Comparison of ENCODE assay signal across 8 cellular contexts in genomic region chr19:42246869-42247630, GRCh38. TPM values are rescaled to one million over a fixed set of nuclear protein-coding genes. Genes with fewer than 3 reads are reported as not detected.
DNase-seq lines count a peak whose midpoint lies in the region; ATAC-seq, FAIRE-seq and TF ChIP-seq lines count a peak whose summit lies in the region.
"Had no signal": no experiment of that assay in that cellular context is flagged by ENCODE, and none has a peak within 500 bp of the region (broad histone marks: within the 10 kb centered on the region; RNA-seq: fewer than 3 reads in every experiment).

No MANE protein-coding gene starts in this region.

- CTCF ChIA-PET in CD4-positive, alpha-beta T cell (lab: Charles Lee): interaction anchor here (0.6 to 3.3 kb wide), 5 partner anchors 32 to 114 kb away, joined by 3 to 30 read pairs (median 3); partner anchors contain the start of genes PAFAH1B3 and PRR19

- POLR2A ChIA-PET in CD4-positive, alpha-beta T cell (lab: Charles Lee): interaction anchor here (0.7 to 1.4 kb wide), 4 partner anchors 21 to 55 kb away, joined by 3 to 5 read pairs (median 3); partner anchors contain the start of genes PAFAH1B3 and PRR19

- ATAC-seq in CD4-positive, alpha-beta T cell (ENCODE audit: poor library complexity): no peak
- no peak for ATAC-seq in activated T-helper 17 cell treated with anti-CD3 and anti-CD28 coated beads, Interleukin-2, amount 50 U/mL, for 72 hours (replicated peaks)
- ATAC-seq in HG02973 (IDR thresholded peaks at IDR 0.05; ENCODE audit: unreplicated experiment) (no peak), pancreas (no peak)
- ATAC-seq: activated T-cell treated with anti-CD3 and anti-CD28 coated beads, Interleukin-2, amount 50 U/mL, for 4 hours had no signal

- H3K27me3 ChIP-seq in CD4-positive, alpha-beta T cell (ENCODE audit: control insufficient read depth, insufficient read depth, low read length): no peaks in the 10 kb centered on the region
- H3K27me3 ChIP-seq in pancreas (no peaks in the 10 kb centered on the region), BE2C (no peaks in the 10 kb centered on the region)

- H3K4me1 Mint-ChIP-seq in CD4-positive, alpha-beta T cell (ENCODE audit: low read depth): peaks cover 40% of the 10 kb centered on the region
- H3K4me1 Mint-ChIP-seq in activated T-helper 17 cell treated with anti-CD3 and anti-CD28 coated beads, Interleukin-2, amount 50 U/mL, for 72 hours: peaks cover 12% of the 10 kb centered on the region
- peaks cover 34% of the 10 kb centered on the region for H3K4me1 Mint-ChIP-seq in mesothelial cell of epicardium

- peaks cover 0 to 15% (median 9%) of the 10 kb centered on the region in 3 donors for H3K36me3 ChIP-seq in pancreas
- peaks cover 23% of the 10 kb centered on the region for H3K36me3 ChIP-seq in BE2C

- H3K4me3 Mint-ChIP-seq in CD4-positive, alpha-beta T cell: peak overlapping the region; percentile 46
- H3K4me3 Mint-ChIP-seq in activated T-helper 17 cell treated with anti-CD3 and anti-CD28 coated beads, Interleukin-2, amount 50 U/mL, for 72 hours: no peak overlapping the region
- H3K4me3 Mint-ChIP-seq in mesothelial cell of epicardium: no peak overlapping the region
- H3K4me3 Mint-ChIP-seq: activated T-cell treated with anti-CD3 and anti-CD28 coated beads, Interleukin-2, amount 50 U/mL, for 4 hours had no signal

- FAIRE-seq in pancreas (lab: Jason Lieb, UNC): no peak

- peaks cover 12% of the 10 kb centered on the region for H3K36me3 Mint-ChIP-seq in CD4-positive, alpha-beta T cell (ENCODE audit: low read depth)
- H3K36me3 Mint-ChIP-seq in activated T-helper 17 cell treated with anti-CD3 and anti-CD28 coated beads, Interleukin-2, amount 50 U/mL, for 72 hours (ENCODE audit: low read depth): peaks cover 34% of the 10 kb centered on the region
- peaks cover 4% of the 10 kb centered on the region for H3K36me3 Mint-ChIP-seq in mesothelial cell of epicardium

- no peaks in the 10 kb centered on the region for H3K27me3 Mint-ChIP-seq in CD4-positive, alpha-beta T cell
- no peaks in the 10 kb centered on the region for H3K27me3 Mint-ChIP-seq in activated T-helper 17 cell treated with anti-CD3 and anti-CD28 coated beads, Interleukin-2, amount 50 U/mL, for 72 hours
- H3K27me3 Mint-ChIP-seq in mesothelial cell of epicardium (ENCODE audit: low read depth): no peaks in the 10 kb centered on the region

- no peak overlapping the region for H3K4me3 ChIP-seq in pancreas
- no peak overlapping the region for H3K4me3 ChIP-seq in BE2C (ENCODE audit: low read depth, low read length)

- DNase-seq in CD4-positive, alpha-beta T cell: no peak
- DNase-seq in mesothelial cell of epicardium (ENCODE audit: low spot score in 2 of 2, unreplicated experiment in 2 of 2): no peak
- no peak for DNase-seq in pancreas
- no peak for DNase-seq in BE2C
- DNase-seq: activated T-cell treated with anti-CD3 and anti-CD28 coated beads, Interleukin-2, amount 50 U/mL, for 4 hours; stimulated activated CD4-positive, alpha-beta T cell treated with anti-CD3 and anti-CD28 coated beads, Interleukin-1b, Interleukin-23, amount 100 ng/mL, for 48 hours had no signal

- peaks cover 0 to 10% (median 0%) of the 10 kb centered on the region in 3 donors for H3K4me1 ChIP-seq in pancreas
- peaks cover 18% of the 10 kb centered on the region for H3K4me1 ChIP-seq in BE2C

- no peak overlapping the region for H3K27ac ChIP-seq in CD4-positive, alpha-beta T cell (ENCODE audit: low read depth, low read length)
- no peak overlapping the region for H3K27ac ChIP-seq in pancreas

- WGBS in pancreas, 2 donors: 67 to 71% methylated on average over 7 of the region's 7 CpGs

- H3K9me3 Mint-ChIP-seq in CD4-positive, alpha-beta T cell: no peaks in the 10 kb centered on the region
- H3K9me3 Mint-ChIP-seq in activated T-helper 17 cell treated with anti-CD3 and anti-CD28 coated beads, Interleukin-2, amount 50 U/mL, for 72 hours: no peaks in the 10 kb centered on the region
- H3K9me3 Mint-ChIP-seq in mesothelial cell of epicardium: no peaks in the 10 kb centered on the region
- H3K9me3 Mint-ChIP-seq: activated T-cell treated with anti-CD3 and anti-CD28 coated beads, Interleukin-2, amount 50 U/mL, for 4 hours had no signal

- no peak for TF ChIP-seq CTCF in CD4-positive, alpha-beta T cell (IDR thresholded peaks at IDR 0.05)
- TF ChIP-seq CTCF in mesothelial cell of epicardium (IDR thresholded peaks at IDR 0.05; ENCODE audit: unreplicated experiment): no peak
- no peak for TF ChIP-seq CTCF in pancreas (IDR thresholded peaks at IDR 0.05)
- TF ChIP-seq CTCF in BE2C (IDR thresholded peaks at IDR 0.05; ENCODE audit: low read depth, low read length): no peak

- no peaks in the 10 kb centered on the region for H3K9me3 ChIP-seq in CD4-positive, alpha-beta T cell (ENCODE audit: control insufficient read depth, low read length)
- H3K9me3 ChIP-seq in pancreas (no peaks in the 10 kb centered on the region), BE2C (no peaks in the 10 kb centered on the region)

- H3K27ac Mint-ChIP-seq in CD4-positive, alpha-beta T cell: peak overlapping the region; percentile 43
- H3K27ac Mint-ChIP-seq in activated T-helper 17 cell treated with anti-CD3 and anti-CD28 coated beads, Interleukin-2, amount 50 U/mL, for 72 hours: peak overlapping the region; percentile 6
- H3K27ac Mint-ChIP-seq in mesothelial cell of epicardium: peak overlapping the region; percentile 81

- intact Hi-C loops in CD4-positive, alpha-beta T cell (cut with DNase I, micrococcal nuclease): no loop called here
- intact Hi-C loops in pancreas (cut with DNase I): loop anchor here in 1 of 3 donors (10.0 kb wide), 2 partner anchors 48 to 188 kb away; no protein-coding TSS in a partner anchor

RNA-seq across cellular contexts. Expression of gene GSK3A, which starts 4.6 kb away (rescaled TPM):
- 10 to 100 TPM; 13.6 to 13.9 TPM for total RNA-seq in CD4-positive, alpha-beta T cell
- total RNA-seq in activated T-helper 17 cell treated with anti-CD3 and anti-CD28 coated beads, Interleukin-2, amount 50 U/mL, for 72 hours: 10 to 100 TPM; 30.3 to 47.2 TPM
- total RNA-seq in mesothelial cell of epicardium (42.9 to 45.5 TPM (median 44.6 TPM) in 3 replicates), pancreas (10 to 100 TPM in 5 of 6 donors, 1 to 10 TPM in 1; 9.9 to 19.4 (median 14.5) TPM)
- polyA plus RNA-seq in pancreas: 10 to 100 TPM; 25.7 to 27.6 TPM
- polyA plus RNA-seq in BE2C (2012; ENCODE audit: insufficient read depth, insufficient read length, low read depth): 88.2 TPM

RNA-seq across cellular contexts. Expression of gene ERF, which starts 7.9 kb away (rescaled TPM):
- 100 to 1,000 TPM; 105 to 113 TPM for total RNA-seq in CD4-positive, alpha-beta T cell
- total RNA-seq in activated T-helper 17 cell treated with anti-CD3 and anti-CD28 coated beads, Interleukin-2, amount 50 U/mL, for 72 hours: 10 to 100 TPM; 44.8 to 49.7 TPM
- 90.4 to 106 TPM (median 92.1 TPM) in 3 replicates for total RNA-seq in mesothelial cell of epicardium
- total RNA-seq in pancreas: 10 to 100 TPM; 20.5 to 29.2 (median 22.2) TPM
- 10 to 100 TPM; 36.6 to 48.5 TPM for polyA plus RNA-seq in pancreas
- polyA plus RNA-seq in BE2C (2012; ENCODE audit: insufficient read depth, insufficient read length, low read depth): 162 TPM

RNA-seq across cellular contexts. Expression of gene CIC, which starts 22.0 kb away (rescaled TPM):
- total RNA-seq in CD4-positive, alpha-beta T cell: 100 to 1,000 TPM; 114 to 119 TPM
- total RNA-seq in activated T-helper 17 cell treated with anti-CD3 and anti-CD28 coated beads, Interleukin-2, amount 50 U/mL, for 72 hours: 100 to 1,000 TPM in 1 of 2 donors, 10 to 100 TPM in 1; 85.4 to 165 TPM
- total RNA-seq in mesothelial cell of epicardium: 84.0 to 90.9 TPM (median 90.8 TPM) in 3 replicates
- 10 to 100 TPM; 27.7 to 37.6 (median 32.0) TPM for total RNA-seq in pancreas
- 10 to 100 TPM; 47.1 to 65.0 TPM for polyA plus RNA-seq in pancreas
- 101 TPM for polyA plus RNA-seq in BE2C (2012; ENCODE audit: insufficient read depth, insufficient read length, low read depth)

RNA-seq across cellular contexts. Expression of gene ZNF526, which starts 26.9 kb away (rescaled TPM):
- 1 to 10 TPM; 5.0 to 6.2 TPM for total RNA-seq in CD4-positive, alpha-beta T cell
- 10 to 100 TPM; 17.2 to 18.0 TPM for total RNA-seq in activated T-helper 17 cell treated with anti-CD3 and anti-CD28 coated beads, Interleukin-2, amount 50 U/mL, for 72 hours
- total RNA-seq in mesothelial cell of epicardium (12.3 to 13.4 TPM (median 13.3 TPM) in 3 replicates), pancreas (1 to 10 TPM; 5.0 to 7.5 (median 6.2) TPM)
- 1 to 10 TPM; 2.4 to 3.9 TPM for polyA plus RNA-seq in pancreas
- 16.0 TPM for polyA plus RNA-seq in BE2C (2012; ENCODE audit: insufficient read depth, insufficient read length, low read depth)

RNA-seq across cellular contexts. Expression of gene DEDD2, which starts 29.6 kb away (rescaled TPM):
- total RNA-seq in CD4-positive, alpha-beta T cell: 100 to 1,000 TPM in 1 of 2 experiments, 10 to 100 TPM in 1; 96.5 to 103 TPM
- total RNA-seq in activated T-helper 17 cell treated with anti-CD3 and anti-CD28 coated beads, Interleukin-2, amount 50 U/mL, for 72 hours: 10 to 100 TPM; 37.4 to 45.7 TPM
- total RNA-seq in mesothelial cell of epicardium (21.3 to 24.0 TPM (median 23.7 TPM) in 3 replicates), pancreas (10 to 100 TPM in 5 of 6 donors, 1 to 10 TPM in 1; 9.7 to 17.8 (median 12.8) TPM)
- 10 to 100 TPM; 22.3 to 25.4 TPM for polyA plus RNA-seq in pancreas
- polyA plus RNA-seq in BE2C (2012; ENCODE audit: insufficient read depth, insufficient read length, low read depth): 43.1 TPM

Comparison
In these comparisons a context has a peak if more than half of its experiments do, and no peak if none do; other contexts are left out.
1. H3K27ac Mint-ChIP-seq: peak in every context shown above with its lines; median percentile 81 in mesothelial cell of epicardium; 43 in CD4-positive, alpha-beta T cell; 6 in activated T-helper 17 cell treated with anti-CD3 and anti-CD28 coated beads, Interleukin-2, amount 50 U/mL, for 72 hours.